ENCODE assay signal across 8 cellular contexts in the genomic region with DNA sequence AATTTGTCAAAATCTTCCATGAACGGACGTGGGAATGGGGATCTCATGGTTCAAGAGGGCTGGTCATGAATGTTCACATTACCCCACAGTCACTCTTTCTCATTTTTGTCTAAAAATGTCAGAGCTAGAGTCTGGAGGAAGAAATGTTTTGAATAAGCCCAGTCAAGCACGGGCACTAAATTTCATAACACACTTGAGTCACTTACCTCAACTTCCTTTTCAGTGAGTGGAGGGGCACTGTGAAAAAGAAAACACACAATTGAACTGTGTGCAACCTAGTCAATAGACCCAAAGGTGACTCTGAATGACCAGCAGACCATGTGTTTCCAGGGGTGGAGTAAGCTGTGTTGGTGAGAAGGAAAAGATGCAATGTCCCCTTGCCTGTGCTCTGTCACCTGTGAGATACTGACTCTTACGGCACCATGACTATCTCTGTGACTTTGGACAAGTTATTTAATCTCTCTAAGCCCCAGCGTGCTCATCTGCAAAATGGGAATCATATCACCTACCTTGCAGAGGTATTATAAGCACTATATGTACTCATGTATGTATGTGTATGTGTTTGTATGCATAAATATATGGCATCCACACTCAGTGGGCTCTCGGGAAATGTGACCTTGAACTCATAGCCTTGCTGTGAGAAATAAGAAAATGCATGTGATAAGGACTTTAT. TPM values are rescaled to one million over a fixed set of nuclear protein-coding genes. Genes with fewer than 3 reads are reported as not detected.
DNase-seq lines count a peak whose midpoint lies in the region; ATAC-seq and TF ChIP-seq lines count a peak whose summit lies in the region.

No MANE protein-coding gene starts in this region.

- no peaks in the 10 kb centered on the region for H3K36me3 ChIP-seq in uterus

- H3K4me3 ChIP-seq in AG04450 (ENCODE audit: low read depth, low read length) (no peak overlapping the region), uterus (no peak overlapping the region)

- peak; percentile 69 for ATAC-seq in GM21786 (IDR thresholded peaks at IDR 0.05; ENCODE audit: unreplicated experiment)

- H3K4me1 ChIP-seq in uterus: no peaks in the 10 kb centered on the region

- DNase-seq in AG04450 (ENCODE audit: low read depth, low spot score) (peak; percentile 73), SKM-1 treated with dmso at 0.1 percent for 144 hours (lab: John Stamatoyannopoulos, UW; ENCODE audit: unreplicated experiment) (peak; percentile 94), islet precursor cell (peak; percentile 10), uterus (no peak), DMS 273 (lab: John Stamatoyannopoulos, UW; ENCODE audit: unreplicated experiment) (no peak), retina (no peak), NCI-H510A (lab: John Stamatoyannopoulos, UW) (no peak)

- POLR2A ChIA-PET in AG04450 (lab: Yijun Ruan, JAX): interaction anchor here (1.0 to 1.9 kb wide), 7 partner anchors 14 to 121 kb away, joined by 3 to 8 read pairs (median 5); partner anchors contain the start of gene RNF141

- intact Hi-C loops in uterus (cut with DNase I; ENCODE audit: low total_unique reads): no loop called here

- TF ChIP-seq CTCF in AG04450 (IDR thresholded peaks at IDR 0.05; ENCODE audit: low read depth, low read length) (no peak), uterus (IDR thresholded peaks at IDR 0.05) (no peak)

- TF ChIP-seq POLR2A in uterus (IDR thresholded peaks at IDR 0.05): no peak

- H3K9me3 ChIP-seq in AG04450 (ENCODE audit: control insufficient read depth, insufficient read depth, low read length) (no peaks in the 10 kb centered on the region), uterus (no peaks in the 10 kb centered on the region)

- H3K27me3 ChIP-seq in AG04450 (ENCODE audit: control insufficient read depth, insufficient read depth, low read length) (no peaks in the 10 kb centered on the region), uterus (no peaks in the 10 kb centered on the region)

- peak overlapping the region; percentile 97 for H3K27ac ChIP-seq in AG04450 (ENCODE audit: low read depth, low read length)
- peak overlapping the region; percentile 77 to 78 for H3K27ac ChIP-seq in uterus

- CTCF ChIA-PET in AG04450 (lab: Charles Lee): interaction anchor here (1.0 to 4.1 kb wide), 2 partner anchors 66 to 94 kb away, joined by 3 to 15 read pairs; partner anchors contain the start of gene RNF141

RNA-seq across cellular contexts. Expression of gene LYVE1, which starts 38.2 kb away (rescaled TPM):
- polyA plus RNA-seq in AG04450 (2011; rRNA removed): 0.10 and 0.19 TPM in 2 replicates
- 0.13 TPM in 1 of 2 replicates, not detected in the other for polyA minus RNA-seq in AG04450 (2011; rRNA and poly(A)+ RNA removed)
- 100 to 1,000 TPM in 1 of 4 donors, 10 to 100 TPM in 3; 12.8 to 154 (median 44.0) TPM for total RNA-seq in uterus

Comparison
In these comparisons a context has a peak if more than half of its experiments do, and no peak if none do; other contexts are left out.
1. DNase-seq: peak in AG04450 (single experiment), SKM-1 treated with dmso at 0.1 percent for 144 hours (single experiment) and islet precursor cell (single experiment); none in uterus (0 of 2), DMS 273 (single experiment), retina (single experiment) and NCI-H510A (single experiment).